ENCODE assay signal across 8 cellular contexts in the genomic region with DNA sequence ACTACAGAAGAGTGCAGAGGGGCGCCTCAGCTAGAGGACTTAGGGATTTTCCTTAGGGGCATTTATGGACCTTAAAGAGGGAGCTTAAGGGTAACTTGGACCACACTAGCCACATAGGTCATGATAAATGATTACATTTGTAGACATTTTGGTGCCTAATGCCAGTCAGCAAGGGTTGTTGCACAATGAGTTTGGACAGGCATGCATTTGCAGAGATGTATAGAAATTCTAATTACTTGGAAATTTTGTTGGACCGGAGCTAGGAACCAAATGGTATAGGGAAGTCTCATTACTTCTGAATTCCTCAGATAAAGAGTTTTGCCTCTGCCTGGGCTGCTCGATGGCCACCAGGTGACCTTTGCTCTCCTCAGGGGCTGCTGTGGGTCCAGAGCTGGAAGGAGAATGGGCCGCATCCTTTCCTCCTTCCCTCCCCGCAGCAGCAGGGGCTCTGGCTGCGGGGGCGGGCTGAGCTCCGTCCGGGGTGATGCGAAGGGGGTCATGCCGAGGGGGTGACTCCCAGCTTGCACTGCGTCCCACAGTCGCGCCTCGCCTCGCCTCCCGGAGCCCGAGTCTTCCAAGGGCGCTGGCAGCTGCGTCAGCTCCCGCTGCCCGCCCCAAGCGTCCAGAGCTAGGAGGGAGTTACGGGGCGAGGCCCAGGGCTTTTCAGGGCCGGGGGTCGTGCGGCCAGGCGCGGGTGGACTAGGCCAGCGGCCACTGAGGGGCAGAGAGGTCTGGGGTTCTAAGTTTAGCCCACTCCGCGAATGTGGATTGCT. TPM values are rescaled to one million over a fixed set of nuclear protein-coding genes. Genes with fewer than 3 reads are reported as not detected.
DNase-seq lines count a peak whose midpoint lies in the region; ATAC-seq and TF ChIP-seq lines count a peak whose summit lies in the region.

No MANE protein-coding gene starts in this region.

- no peak for ATAC-seq in naive B cell (ENCODE audit: low read depth in 2 of 2)
- no peak for ATAC-seq in HG03521 (IDR thresholded peaks at IDR 0.05; ENCODE audit: unreplicated experiment)
- no peak for ATAC-seq in GM18867 (IDR thresholded peaks at IDR 0.05; ENCODE audit: unreplicated experiment)

- DNase-seq in naive B cell (no peak), HUDEP-2 (lab: John Stamatoyannopoulos, UW; ENCODE audit: unreplicated experiment in 76 of 76) (no peak)
- DNase-seq in activated CD4-positive, alpha-beta T cell treated with anti-CD3 and anti-CD28 coated beads for 1 hour: no peak

- peak overlapping the region in 4 of 6 donors; percentile 29 to 98 (median 45) for H3K27ac Mint-ChIP-seq in naive B cell

- H3K9me3 Mint-ChIP-seq in naive B cell: no peaks in the 10 kb centered on the region

- no peaks in the 10 kb centered on the region for H3K36me3 Mint-ChIP-seq in naive B cell

- H3K4me1 Mint-ChIP-seq in naive B cell: peaks cover 13 to 17% (median 14%) of the 10 kb centered on the region in 3 donors

- H3K36me3 ChIP-seq in HUES64 (ENCODE audit: insufficient read depth, low read length) (no peaks in the 10 kb centered on the region), duodenal mucosa (ENCODE audit: control insufficient read depth in 1 of 2, insufficient read depth in 2 of 2, low read length in 2 of 2) (no peaks in the 10 kb centered on the region)

- H3K4me3 Mint-ChIP-seq in naive B cell: peak overlapping the region in 6 of 8 donors; percentile 24 to 96 (median 54)

- H3K4me3 ChIP-seq in HUES64 (ENCODE audit: low read length) (no peak overlapping the region), duodenal mucosa (ENCODE audit: low read depth in 1 of 2, low read length in 2 of 2) (peak overlapping the region; percentile 32 to 36)

- H3K9me3 ChIP-seq in HUES64 (ENCODE audit: insufficient read depth, low read depth, low read length) (no peaks in the 10 kb centered on the region), duodenal mucosa (ENCODE audit: control insufficient read depth in 1 of 2, low read length in 2 of 2) (no peaks in the 10 kb centered on the region)

- 81% methylated on average over 33 of the region's 33 CpGs for WGBS in HUES64

- H3K9ac ChIP-seq in HUES64 (ENCODE audit: low read depth, low read length): no peak overlapping the region
- peak overlapping the region; percentile 64 to 100 for H3K9ac ChIP-seq in duodenal mucosa (ENCODE audit: low read depth in 1 of 2, low read length in 2 of 2)

- no peak for TF ChIP-seq CTCF in 22Rv1 (IDR thresholded peaks at IDR 0.05)

- H3K4me1 ChIP-seq in HUES64 (ENCODE audit: insufficient read depth, low read length) (peaks cover 31% of the 10 kb centered on the region), duodenal mucosa (ENCODE audit: control insufficient read depth in 1 of 2, insufficient read depth in 2 of 2, low read length in 2 of 2) (peaks cover 29 to 40% of the 10 kb centered on the region in 2 donors)

- H3K27me3 Mint-ChIP-seq in naive B cell: no peaks in the 10 kb centered on the region

- H3K27me3 ChIP-seq in HUES64 (ENCODE audit: insufficient read depth, low read length) (no peaks in the 10 kb centered on the region), duodenal mucosa (ENCODE audit: control insufficient read depth in 1 of 2, insufficient read depth in 2 of 2, low read length in 2 of 2) (no peaks in the 10 kb centered on the region)

- peak overlapping the region; percentile 97 for H3K27ac ChIP-seq in 22Rv1
- H3K27ac ChIP-seq in HUES64 (ENCODE audit: low read depth, low read length): peak overlapping the region; percentile 45
- peak overlapping the region; percentile 89 for H3K27ac ChIP-seq in duodenal mucosa (ENCODE audit: low read depth, low read length)

RNA-seq across cellular contexts. Expression of gene MALAT1, which starts 20.2 kb away (rescaled TPM):
- polyA plus RNA-seq in HUES64 (2013, experiment 1 of 2): 392 TPM
- 461 TPM for polyA plus RNA-seq in HUES64 (2013, experiment 2 of 2)
- 1,000 to 10,000 TPM; 1,985 to 6,450 (median 3,738) TPM for polyA plus RNA-seq in naive B cell (ENCODE audit: low read depth in 6 of 6)

RNA-seq across cellular contexts. Expression of gene SCYL1, which starts 46.3 kb away (rescaled TPM):
- 39.3 TPM for polyA plus RNA-seq in HUES64 (2013, experiment 1 of 2)
- 42.5 TPM for polyA plus RNA-seq in HUES64 (2013, experiment 2 of 2)
- polyA plus RNA-seq in naive B cell (ENCODE audit: low read depth in 6 of 6): 10 to 100 TPM; 21.8 to 40.0 (median 27.2) TPM

RNA-seq across cellular contexts. Expression of gene NEAT1, which starts 56.0 kb away (rescaled TPM):
- 3.6 TPM for polyA plus RNA-seq in HUES64 (2013, experiment 1 of 2)
- 3.6 TPM for polyA plus RNA-seq in HUES64 (2013, experiment 2 of 2)
- 1 to 10 TPM in 5 of 6 donors, under 1 TPM in 1; 0.88 to 4.2 (median 1.2) TPM for polyA plus RNA-seq in naive B cell (ENCODE audit: low read depth in 6 of 6)

Comparison
In these comparisons a context has a peak if more than half of its experiments do, and no peak if none do; other contexts are left out.
1. H3K27ac ChIP-seq: peak in every context shown above with its lines; median percentile 97 in 22Rv1; 89 in duodenal mucosa; 45 in HUES64.